15 cellular contexts compared by ENCODE assay signal in genomic region chr13:51770160-51770559, GRCh38. TPM values are rescaled to one million over a fixed set of nuclear protein-coding genes. Genes with fewer than 3 reads are reported as not detected.
DNase-seq lines count a peak whose midpoint lies in the region; ATAC-seq and TF ChIP-seq lines count a peak whose summit lies in the region.
"Had no signal": no experiment of that assay in that cellular context is flagged by ENCODE, and none has a peak within 500 bp of the region (broad histone marks: within the 10 kb centered on the region; RNA-seq: fewer than 3 reads in every experiment).

No MANE protein-coding gene starts in this region.

- WGBS in endodermal cell (ENCODE audit: insufficient coverage in 1 of 2, insufficient read length in 1 of 2), 2 experiments: 89 to 94% methylated on average over 6 of the region's 6 CpGs
- WGBS in ovary, 3 donors: 71 to 80% (median 73%) methylated on average over 6 of the region's 6 CpGs
- WGBS in testis, 2 donors: 67 to 78% methylated on average over 6 of the region's 6 CpGs

- no peaks in the 10 kb centered on the region for H3K27me3 ChIP-seq in endodermal cell (ENCODE audit: control insufficient read depth, insufficient read depth, low read length, poor library complexity, severe bottlenecking)
- no peaks in the 10 kb centered on the region for H3K27me3 ChIP-seq in ovary
- H3K27me3 ChIP-seq in testis: no peaks in the 10 kb centered on the region
- H3K27me3 ChIP-seq: spleen had no signal

- peak; percentile 18 for ATAC-seq in activated naive CD8-positive, alpha-beta T cell treated with anti-CD3 and anti-CD28 coated beads, Interleukin-2, amount 50 U/mL, for 24 hours
- no peak for ATAC-seq in GM19467 (IDR thresholded peaks at IDR 0.05; ENCODE audit: unreplicated experiment)

- H3K36me3 Mint-ChIP-seq in activated naive CD8-positive, alpha-beta T cell treated with anti-CD3 and anti-CD28 coated beads, Interleukin-2, amount 50 U/mL, for 24 hours (ENCODE audit: low read depth): peaks cover 4% of the 10 kb centered on the region
- peaks cover 13% of the 10 kb centered on the region for H3K36me3 Mint-ChIP-seq in endodermal cell (ENCODE audit: low read depth)

- no peak overlapping the region for H3K9ac ChIP-seq in endodermal cell (ENCODE audit: extremely low read depth, low read length, poor library complexity, severe bottlenecking)
- H3K9ac ChIP-seq: GM23248 had no signal

- H3K27me3 Mint-ChIP-seq in activated naive CD8-positive, alpha-beta T cell treated with anti-CD3 and anti-CD28 coated beads, Interleukin-2, amount 50 U/mL, for 24 hours: no peaks in the 10 kb centered on the region
- H3K27me3 Mint-ChIP-seq in endodermal cell (ENCODE audit: insufficient read depth): no peaks in the 10 kb centered on the region
- H3K27me3 Mint-ChIP-seq: B cell had no signal

- no peak for TF ChIP-seq EP300 in ovary (IDR thresholded peaks at IDR 0.05)

- H3K9me3 ChIP-seq in endodermal cell (ENCODE audit: control insufficient read depth, low read length): no peaks in the 10 kb centered on the region
- H3K9me3 ChIP-seq in ovary: no peaks in the 10 kb centered on the region
- H3K9me3 ChIP-seq in testis: no peaks in the 10 kb centered on the region
- H3K9me3 ChIP-seq: spleen had no signal

- intact Hi-C loops in ovary (cut with DNase I): no loop called here
- intact Hi-C loops in testis (cut with DNase I; ENCODE audit: low total_unique reads): no loop called here

- H3K27ac Mint-ChIP-seq in activated naive CD8-positive, alpha-beta T cell treated with anti-CD3 and anti-CD28 coated beads, Interleukin-2, amount 50 U/mL, for 24 hours: no peak overlapping the region
- no peak overlapping the region for H3K27ac Mint-ChIP-seq in endodermal cell
- H3K27ac Mint-ChIP-seq: B cell; dendritic cell treated with granulocyte-macrophage colony-stimulating factor and Interleukin-4, amounts not matched to agents 40 ng/mL and 50 ng/mL, for 4 days had no signal

- H3K36me3 ChIP-seq in endodermal cell (ENCODE audit: control insufficient read depth, insufficient read depth, low read length) (peaks cover 5% of the 10 kb centered on the region), ovary (no peaks in the 10 kb centered on the region), testis (ENCODE audit: low read depth, missing control alignments) (no peaks in the 10 kb centered on the region)

- TF ChIP-seq POLR2A in ovary (IDR thresholded peaks at IDR 0.05) (no peak), testis (IDR thresholded peaks at IDR 0.05) (no peak)

- H3K27ac ChIP-seq in endodermal cell (ENCODE audit: low read depth, low read length) (no peak overlapping the region), ovary (peak overlapping the region; percentile 67 to 97), testis (peak overlapping the region; percentile 92 to 93)
- H3K27ac ChIP-seq: GM23248 had no signal

- no peak overlapping the region for H3K4me3 ChIP-seq in endodermal cell (ENCODE audit: low read length)
- H3K4me3 ChIP-seq in ovary: no peak overlapping the region
- no peak overlapping the region for H3K4me3 ChIP-seq in testis
- H3K4me3 ChIP-seq: GM23248, spleen had no signal

- no peak overlapping the region for H3K4me3 Mint-ChIP-seq in activated naive CD8-positive, alpha-beta T cell treated with anti-CD3 and anti-CD28 coated beads, Interleukin-2, amount 50 U/mL, for 24 hours
- no peak overlapping the region for H3K4me3 Mint-ChIP-seq in endodermal cell
- H3K4me3 Mint-ChIP-seq: B cell; dendritic cell treated with granulocyte-macrophage colony-stimulating factor and Interleukin-4, amounts not matched to agents 40 ng/mL and 50 ng/mL, for 4 days had no signal

- H3K9me3 Mint-ChIP-seq in activated naive CD8-positive, alpha-beta T cell treated with anti-CD3 and anti-CD28 coated beads, Interleukin-2, amount 50 U/mL, for 24 hours: no peaks in the 10 kb centered on the region
- no peaks in the 10 kb centered on the region for H3K9me3 Mint-ChIP-seq in endodermal cell
- H3K9me3 Mint-ChIP-seq: dendritic cell treated with granulocyte-macrophage colony-stimulating factor and Interleukin-4, amounts not matched to agents 40 ng/mL and 50 ng/mL, for 4 days had no signal

- no peak for DNase-seq in activated naive CD8-positive, alpha-beta T cell treated with anti-CD3 and anti-CD28 coated beads, Interleukin-2, amount 50 U/mL, for 24 hours
- peak; percentile 35 for DNase-seq in endodermal cell
- no peak for DNase-seq in ovary
- no peak for DNase-seq in testis
- DNase-seq in iPS-NIHi11 (ENCODE audit: low spot score): no peak
- no peak for DNase-seq in HT-29 (ENCODE audit: low spot score)
- no peak for DNase-seq in NCI-H1436 treated with DMSO at 0.1 percent for 48 hours (lab: John Stamatoyannopoulos, UW)
- DNase-seq: GM23248, KG1, NCI-H1048, NCI-H82, spleen had no signal

- H3K4me1 ChIP-seq in endodermal cell (ENCODE audit: control insufficient read depth, insufficient read depth, low read length) (no peaks in the 10 kb centered on the region), ovary (ENCODE audit: insufficient read depth) (peaks cover 14% of the 10 kb centered on the region), testis (peaks cover 28% of the 10 kb centered on the region)

- H3K4me1 Mint-ChIP-seq in activated naive CD8-positive, alpha-beta T cell treated with anti-CD3 and anti-CD28 coated beads, Interleukin-2, amount 50 U/mL, for 24 hours: peaks cover 19% of the 10 kb centered on the region
- peaks cover 3% of the 10 kb centered on the region for H3K4me1 Mint-ChIP-seq in endodermal cell

- no peak for TF ChIP-seq CTCF in endodermal cell (conservative IDR thresholded peaks at IDR 0.05)
- no peak for TF ChIP-seq CTCF in ovary (IDR thresholded peaks at IDR 0.05)
- TF ChIP-seq CTCF in testis (IDR thresholded peaks at IDR 0.05): no peak

RNA-seq across cellular contexts. Expression of gene DHRS12, which starts 33.8 kb away (rescaled TPM):
- total RNA-seq in endodermal cell (10 to 100 TPM; 13.8 to 19.8 TPM), ovary (10 to 100 TPM in 6 of 7 donors, 1 to 10 TPM in 1; 9.7 to 19.7 (median 16.2) TPM), testis (10 to 100 TPM; 11.4 to 16.8 TPM)
- 18.1 TPM for polyA plus RNA-seq in endodermal cell (2013, experiment 1 of 2)
- polyA plus RNA-seq in endodermal cell (2013, experiment 2 of 2): 11.8 TPM
- polyA plus RNA-seq in ovary (10 to 100 TPM; 24.9 to 29.1 TPM), testis (ENCODE audit: insufficient read depth, low read depth, low replicate concordance) (15.9 TPM)
- total RNA-seq in HT-29 (2014; rRNA removed; shearing (Covaris generic)): 8.0 and 9.8 TPM in 2 replicates
